In the genomic region with DNA sequence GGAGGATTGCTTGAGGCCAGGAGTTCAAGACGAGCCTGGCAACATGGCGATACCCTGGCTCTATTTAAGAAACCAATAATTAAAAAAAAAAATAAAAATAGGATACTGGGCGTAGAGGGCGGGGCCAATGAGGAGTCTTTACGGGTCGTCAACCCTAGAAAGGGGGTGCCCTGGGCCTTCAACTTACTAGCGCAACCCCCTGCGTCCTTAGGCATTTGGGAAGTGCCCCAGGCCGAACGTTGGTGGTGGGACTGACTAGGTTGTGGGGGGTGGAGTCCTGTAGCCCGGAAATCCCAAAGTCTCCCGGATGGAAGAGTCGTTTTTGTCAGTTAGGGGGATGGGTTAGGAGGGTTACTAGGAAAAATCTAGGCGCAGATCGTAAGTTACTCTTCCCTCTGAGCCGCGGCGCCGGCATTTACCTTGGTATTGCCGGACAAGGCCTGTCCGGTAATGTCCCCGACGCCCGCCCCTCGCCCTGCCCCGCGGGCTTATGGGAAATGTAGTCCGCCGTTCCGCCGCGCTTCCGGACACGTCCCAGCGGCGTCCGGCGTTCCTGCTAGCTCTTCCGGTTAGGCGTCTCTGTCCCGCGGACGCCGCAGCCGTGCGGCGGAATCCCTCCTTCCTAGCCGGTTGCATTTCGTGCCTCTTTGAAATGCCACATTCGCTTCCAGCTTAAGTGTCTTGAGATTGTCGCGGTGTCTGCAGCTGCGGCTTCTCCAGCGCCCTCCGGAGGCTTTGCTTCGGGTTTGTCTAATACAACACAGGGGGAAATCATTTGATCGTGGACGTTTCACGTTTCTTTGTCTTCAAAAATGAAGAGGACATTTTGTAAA, we compare ENCODE assay signal across 8 cellular contexts. TPM values are rescaled to one million over a fixed set of nuclear protein-coding genes. Genes with fewer than 3 reads are reported as not detected.
DNase-seq lines count a peak whose midpoint lies in the region; ATAC-seq and TF ChIP-seq lines count a peak whose summit lies in the region.

No MANE protein-coding gene starts in this region.

- no peaks in the 10 kb centered on the region for H3K36me3 ChIP-seq in ACC112 (ENCODE audit: insufficient read depth, low read length)
- no peaks in the 10 kb centered on the region for H3K36me3 ChIP-seq in brain microvascular endothelial cell (replicated peaks)
- no peaks in the 10 kb centered on the region for H3K36me3 ChIP-seq in iPS-18a (ENCODE audit: control insufficient read depth, low read depth, low read length)
- no peaks in the 10 kb centered on the region for H3K36me3 ChIP-seq in skeletal muscle satellite cell (ENCODE audit: insufficient read depth, low read length)

- no peaks in the 10 kb centered on the region for H3K9me3 ChIP-seq in iPS-18a (ENCODE audit: control insufficient read depth, low read depth, low read length)
- H3K9me3 ChIP-seq in skeletal muscle satellite cell (replicated peaks; ENCODE audit: low read length) = no peaks in the 10 kb centered on the region

- H3K4me1 ChIP-seq in ACC112 (ENCODE audit: control insufficient read depth, insufficient read depth, low read length, unreplicated experiment) (peaks cover 10% of the 10 kb centered on the region), iPS-18a (ENCODE audit: control insufficient read depth, low read depth, low read length) (peaks cover 11% of the 10 kb centered on the region), skeletal muscle satellite cell (ENCODE audit: control insufficient read depth, insufficient read depth, low read length) (peaks cover 15% of the 10 kb centered on the region)

- peaks cover 25% of the 10 kb centered on the region for H3K79me2 ChIP-seq in ACC112 (ENCODE audit: control insufficient read depth, insufficient read depth, low read length, unreplicated experiment)

- peak overlapping the region; percentile 94 for H3K4me3 ChIP-seq in ACC112 (ENCODE audit: low read depth, low read length)
- peak overlapping the region; percentile 86 for H3K4me3 ChIP-seq in brain microvascular endothelial cell (ENCODE audit: low read depth, low read length)
- peak overlapping the region; percentile 91 for H3K4me3 ChIP-seq in iPS-18a (ENCODE audit: low read length)
- peak overlapping the region; percentile 80 for H3K4me3 ChIP-seq in skeletal muscle satellite cell (ENCODE audit: low read length)

- peak overlapping the region; percentile 79 for H2AFZ ChIP-seq in ACC112 (ENCODE audit: low read length, unreplicated experiment)

- peak overlapping the region; percentile 81 for H3K27ac ChIP-seq in ACC112 (ENCODE audit: low read depth, low read length)
- H3K27ac ChIP-seq in brain microvascular endothelial cell = peak overlapping the region; percentile 77
- H3K27ac ChIP-seq in iPS-18a (ENCODE audit: low read length) = no peak overlapping the region

- DNase-seq in NCI-H2107 (lab: John Stamatoyannopoulos, UW) (peak; percentile 76), UCSD-AML1 (lab: John Stamatoyannopoulos, UW; ENCODE audit: unreplicated experiment) (peak; percentile 96), brain microvascular endothelial cell (peak; percentile 78)

- TF ChIP-seq CTCF in brain microvascular endothelial cell (IDR thresholded peaks at IDR 0.05; ENCODE audit: low read depth, low read length, missing control alignments) = peak; percentile 44

- H3K4me2 ChIP-seq in skeletal muscle satellite cell (ENCODE audit: low read length) = peak overlapping the region; percentile 79

- H3K27me3 ChIP-seq in ACC112 (ENCODE audit: insufficient read depth, low read length) (no peaks in the 10 kb centered on the region), brain microvascular endothelial cell (replicated peaks) (no peaks in the 10 kb centered on the region), iPS-18a (ENCODE audit: control insufficient read depth, insufficient read depth, low read length) (no peaks in the 10 kb centered on the region), skeletal muscle satellite cell (ENCODE audit: control insufficient read depth, insufficient read depth, low read length) (no peaks in the 10 kb centered on the region)

- ATAC-seq in GM18858 (IDR thresholded peaks at IDR 0.05; ENCODE audit: unreplicated experiment) (peak; percentile 49), HG03066 (IDR thresholded peaks at IDR 0.05; ENCODE audit: low read depth, unreplicated experiment) (peak; percentile 59)

- H3K9ac ChIP-seq in iPS-18a (ENCODE audit: low read length) (peak overlapping the region; percentile 79), skeletal muscle satellite cell (ENCODE audit: low read depth, low read length) (peak overlapping the region; percentile 81)

- in situ Hi-C loops in brain microvascular endothelial cell (cut with HindIII; ENCODE audit: low pct_ligation_motif_present, low sequenced_read_pairs) = no loop called here

RNA-seq across cellular contexts. Expression of a gene that starts 1.3 kb away (rescaled TPM):
- total RNA-seq in skeletal muscle satellite cell (2012; rRNA removed) = 16.0 and 18.3 TPM in 2 replicates
